ENCODE assay signal across 32 cellular contexts in the genomic region with DNA sequence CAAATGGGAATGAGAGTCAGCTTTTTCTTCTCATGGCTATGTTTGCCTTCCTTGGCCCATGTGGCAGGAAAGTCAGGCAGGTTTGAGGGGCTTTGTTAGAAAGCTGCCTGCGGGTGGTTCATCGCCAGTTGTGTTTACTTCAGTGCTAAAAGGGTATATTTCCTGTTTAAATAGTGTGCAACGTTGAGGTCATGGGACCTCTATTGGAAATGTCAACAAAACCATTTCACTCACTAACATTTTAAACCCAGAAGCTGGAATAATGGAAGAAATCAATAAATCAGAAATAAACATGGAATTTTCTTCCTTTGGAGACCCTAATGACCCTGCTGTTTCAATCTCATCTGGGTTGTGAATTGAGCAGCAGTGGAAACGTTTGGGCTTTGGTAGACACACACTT.
A peak's percentile ranks its signal among the peaks of the same experiment; 100 is the strongest.
DNase-seq lines count a peak whose midpoint lies in the region; TF ChIP-seq lines count a peak whose summit lies in the region.
"Had no signal": no experiment of that assay in that cellular context is flagged by ENCODE, and none has a peak within 500 bp of the region (broad histone marks: within the 10 kb centered on the region; RNA-seq: fewer than 3 reads in every experiment).

No MANE protein-coding gene starts in this region.

- no peaks in the 10 kb centered on the region for H3K27me3 Mint-ChIP-seq in chondrocyte (ENCODE audit: low read depth)
- no peaks in the 10 kb centered on the region for H3K27me3 Mint-ChIP-seq in CD14-positive monocyte (ENCODE audit: low read depth in 3 of 3)
- H3K27me3 Mint-ChIP-seq: activated CD4-positive, alpha-beta T cell treated with anti-CD3 and anti-CD28 coated beads for 36 hours; activated naive CD8-positive, alpha-beta T cell treated with anti-CD3 and anti-CD28 coated beads, Interleukin-2, amount 50 U/mL, for 24 hours; stimulated activated naive B cell treated with anti-CD40 and anti-IgM and Interleukin-4, amounts not matched to agents 10 μg/mL and 1 μg/mL and 100 μg/mL, for 72 hours had no signal

- no peak overlapping the region for H3K23ac ChIP-seq in mesenchymal stem cell (ENCODE audit: low read length in 2 of 2)

- no peak overlapping the region for H2AK5ac ChIP-seq in mesenchymal stem cell (ENCODE audit: low read length, severe bottlenecking)

- no peaks in the 10 kb centered on the region for H3K9me3 ChIP-seq in BLaER1 treated with 17β-estradiol and CSF1 and Interleukin-3, amounts not matched to agents 10 nM and 100 nM (replicated peaks in 1 of 11)
- H3K9me3 ChIP-seq in mesenchymal stem cell (ENCODE audit: control insufficient read depth, low read length), result no peaks in the 10 kb centered on the region
- H3K9me3 ChIP-seq: body of pancreas, esophagus muscularis mucosa, left lung, ovary, right atrium auricular region, SJSA1, suprapubic skin had no signal

- H3K4me3 ChIP-seq in BLaER1 treated with 17β-estradiol and CSF1 and Interleukin-3, amounts not matched to agents 10 nM and 100 nM, result no peak overlapping the region
- no peak overlapping the region for H3K4me3 ChIP-seq in mesenchymal stem cell (ENCODE audit: insufficient read depth in 1 of 2, low read depth in 1 of 2, low read length in 2 of 2)
- H3K4me3 ChIP-seq: body of pancreas, esophagus muscularis mucosa, left lung, ovary, right atrium auricular region, SJSA1, suprapubic skin had no signal

- no peak overlapping the region for H4K8ac ChIP-seq in mesenchymal stem cell (ENCODE audit: low read length)

- peaks cover 0 to 10% (median 0%) of the 10 kb centered on the region in 10 experiments; a peak in 6 of 20 replicates for H3K4me1 ChIP-seq in BLaER1 treated with 17β-estradiol and CSF1 and Interleukin-3, amounts not matched to agents 10 nM and 100 nM
- no peaks in the 10 kb centered on the region for H3K4me1 ChIP-seq in mesenchymal stem cell (ENCODE audit: control insufficient read depth, insufficient read depth, low read depth, low read length)
- H3K4me1 ChIP-seq: body of pancreas, right atrium auricular region, suprapubic skin had no signal

- no peak overlapping the region for H3K9ac ChIP-seq in BLaER1 treated with 17β-estradiol and CSF1 and Interleukin-3, amounts not matched to agents 10 nM and 100 nM
- no peak overlapping the region for H3K9ac ChIP-seq in mesenchymal stem cell (ENCODE audit: low read length)

- H3K79me1 ChIP-seq in mesenchymal stem cell (replicated peaks; ENCODE audit: low read length, poor library complexity, severe bottlenecking), result no peaks in the 10 kb centered on the region

- no peak overlapping the region for H2BK12ac ChIP-seq in mesenchymal stem cell (ENCODE audit: low read length in 2 of 2)

- H4K20me1 ChIP-seq in BLaER1 treated with 17β-estradiol and CSF1 and Interleukin-3, amounts not matched to agents 10 nM and 100 nM, result no peaks in the 10 kb centered on the region

- no peak overlapping the region for H2AFZ ChIP-seq in mesenchymal stem cell (ENCODE audit: low read depth, low read length)

- no peaks in the 10 kb centered on the region for H3K36me3 ChIP-seq in BLaER1 treated with 17β-estradiol and CSF1 and Interleukin-3, amounts not matched to agents 10 nM and 100 nM
- no peaks in the 10 kb centered on the region for H3K36me3 ChIP-seq in mesenchymal stem cell (ENCODE audit: control insufficient read depth in 1 of 2, insufficient read depth in 2 of 2, low read depth in 1 of 2, low read length in 2 of 2)
- H3K36me3 ChIP-seq: esophagus muscularis mucosa, left lung, ovary, right atrium auricular region, SJSA1, suprapubic skin had no signal

- H3K27ac Mint-ChIP-seq in chondrocyte (ENCODE audit: unreplicated experiment) (peak overlapping the region; percentile 24), CD14-positive monocyte (no peak overlapping the region)
- H3K27ac Mint-ChIP-seq: activated CD4-positive, alpha-beta T cell treated with anti-CD3 and anti-CD28 coated beads for 36 hours; activated naive CD8-positive, alpha-beta T cell treated with anti-CD3 and anti-CD28 coated beads, Interleukin-2, amount 50 U/mL, for 24 hours; immature natural killer cell; naive thymus-derived CD4-positive, alpha-beta T cell; stimulated activated naive B cell treated with anti-CD40 and anti-IgM and Interleukin-4, amounts not matched to agents 10 μg/mL and 1 μg/mL and 100 μg/mL, for 72 hours; T-cell had no signal

- H2BK120ac ChIP-seq in mesenchymal stem cell (ENCODE audit: low read depth, low read length), result no peak overlapping the region

- no peak overlapping the region for H3K18ac ChIP-seq in mesenchymal stem cell (ENCODE audit: low read depth in 1 of 2, low read length in 2 of 2)

- H3K4me3 Mint-ChIP-seq in chondrocyte (ENCODE audit: unreplicated experiment), result no peak overlapping the region
- no peak overlapping the region for H3K4me3 Mint-ChIP-seq in CD14-positive monocyte
- H3K4me3 Mint-ChIP-seq: activated CD4-positive, alpha-beta T cell treated with anti-CD3 and anti-CD28 coated beads for 36 hours; activated naive CD8-positive, alpha-beta T cell treated with anti-CD3 and anti-CD28 coated beads, Interleukin-2, amount 50 U/mL, for 24 hours; immature natural killer cell; mesothelial cell of epicardium; naive thymus-derived CD4-positive, alpha-beta T cell; stimulated activated naive B cell treated with anti-CD40 and anti-IgM and Interleukin-4, amounts not matched to agents 10 μg/mL and 1 μg/mL and 100 μg/mL, for 72 hours; T-cell had no signal

- H3K4me1 Mint-ChIP-seq in chondrocyte (ENCODE audit: low read depth) (peaks cover 13% of the 10 kb centered on the region), CD14-positive monocyte (no peaks in the 10 kb centered on the region)
- H3K4me1 Mint-ChIP-seq: activated CD4-positive, alpha-beta T cell treated with anti-CD3 and anti-CD28 coated beads for 36 hours; activated naive CD8-positive, alpha-beta T cell treated with anti-CD3 and anti-CD28 coated beads, Interleukin-2, amount 50 U/mL, for 24 hours; immature natural killer cell; naive thymus-derived CD4-positive, alpha-beta T cell; stimulated activated naive B cell treated with anti-CD40 and anti-IgM and Interleukin-4, amounts not matched to agents 10 μg/mL and 1 μg/mL and 100 μg/mL, for 72 hours; T-cell had no signal

- H3K9me3 Mint-ChIP-seq in chondrocyte (ENCODE audit: low read depth) (no peaks in the 10 kb centered on the region), CD14-positive monocyte (peaks cover 0 to 7% (median 2%) of the 10 kb centered on the region in 7 donors)
- H3K9me3 Mint-ChIP-seq: activated naive CD8-positive, alpha-beta T cell treated with anti-CD3 and anti-CD28 coated beads, Interleukin-2, amount 50 U/mL, for 24 hours had no signal

- no peaks in the 10 kb centered on the region for H3K27me3 ChIP-seq in BLaER1 treated with 17β-estradiol and CSF1 and Interleukin-3, amounts not matched to agents 10 nM and 100 nM
- H3K27me3 ChIP-seq in mesenchymal stem cell (ENCODE audit: control insufficient read depth in 1 of 2, insufficient read depth in 1 of 2, low read length in 2 of 2), result no peaks in the 10 kb centered on the region
- H3K27me3 ChIP-seq: body of pancreas, esophagus muscularis mucosa, left lung, ovary, right atrium auricular region, SJSA1, suprapubic skin had no signal

- H3K14ac ChIP-seq in mesenchymal stem cell (ENCODE audit: low read length in 2 of 2), result no peak overlapping the region

- no peak overlapping the region for H3K27ac ChIP-seq in BLaER1 treated with 17β-estradiol and CSF1 and Interleukin-3, amounts not matched to agents 10 nM and 100 nM
- H3K27ac ChIP-seq in mesenchymal stem cell (ENCODE audit: low read length, poor library complexity, severe bottlenecking), result no peak overlapping the region
- H3K27ac ChIP-seq: body of pancreas, C4-2B, esophagus muscularis mucosa, ovary, right atrium auricular region, SJSA1, suprapubic skin had no signal

- DNase-seq in NCI-H1092 (lab: John Stamatoyannopoulos, UW) (peak; percentile 9), chondrocyte (ENCODE audit: low spot score) (no peak), mesenchymal stem cell (peak; percentile 58), CD14-positive monocyte (ENCODE audit: low spot score) (no peak), AG20443 (ENCODE audit: low spot score) (no peak)
- no peak for DNase-seq in effector CD4-positive, alpha-beta T cell
- DNase-seq in activated CD4-positive, CD25-positive, alpha-beta regulatory T cell treated with anti-CD3 and anti-CD28 coated beads, Interleukin-2, amount 50 U/mL, for 72 hours, result no peak
- DNase-seq: activated CD4-positive, alpha-beta T cell treated with anti-CD3 and anti-CD28 coated beads for 36 hours; activated CD8-positive, alpha-beta memory T cell treated with anti-CD3 and anti-CD28 coated beads for 24 hours; activated gamma-delta T cell; activated naive CD8-positive, alpha-beta T cell treated with anti-CD3 and anti-CD28 coated beads, Interleukin-2, amount 50 U/mL, for 24 hours; activated T-cell treated with anti-CD3 and anti-CD28 coated beads, Interleukin-2, amount 50 U/mL, for 1 hour; body of pancreas; effector memory CD4-positive, alpha-beta T cell; foreskin melanocyte; H7; immature natural killer cell; left lung; naive thymus-derived CD4-positive, alpha-beta T cell; NCI-H1930; NCI-H510A; ovary; stimulated activated CD4-positive, alpha-beta T cell treated with anti-CD3 and anti-CD28 coated beads, Interleukin-4, amount 100 ng/mL, for 24 hours; stimulated activated naive B cell treated with anti-CD40 and anti-IgM and Interleukin-4, amounts not matched to agents 10 μg/mL and 1 μg/mL and 100 μg/mL, for 72 hours; T-cell had no signal

- 0% methylated on average over 1 of the region's 4 CpGs for WGBS in mesenchymal stem cell

- intact Hi-C loops in CD14-positive monocyte (cut with micrococcal nuclease), result no loop called here

- H3K4me2 ChIP-seq in BLaER1 treated with 17β-estradiol and CSF1 and Interleukin-3, amounts not matched to agents 10 nM and 100 nM, result peak overlapping the region in 6 of 11 experiments; percentile 1 to 48 (median 14); a peak in 8 of 22 replicates
- H3K4me2 ChIP-seq in mesenchymal stem cell (ENCODE audit: low read length, poor library complexity, severe bottlenecking), result no peak overlapping the region

- no peak overlapping the region for H2BK15ac ChIP-seq in mesenchymal stem cell (ENCODE audit: low read depth, poor library complexity, severe bottlenecking)

- H3K4ac ChIP-seq in mesenchymal stem cell (ENCODE audit: low read depth in 1 of 2, low read length in 2 of 2), result peak overlapping the region in 1 of 2 experiments; percentile 28

- no peak overlapping the region for H4K91ac ChIP-seq in mesenchymal stem cell (ENCODE audit: low read length)

- no peak overlapping the region for H2BK5ac ChIP-seq in mesenchymal stem cell (ENCODE audit: low read depth, low read length, poor library complexity, severe bottlenecking)

- no peak for TF ChIP-seq CTCF in chondrocyte (IDR thresholded peaks at IDR 0.05)
- TF ChIP-seq CTCF in CD14-positive monocyte (IDR thresholded peaks at IDR 0.05), result no peak

- H3K36me3 Mint-ChIP-seq in chondrocyte (ENCODE audit: low read depth) (peaks cover 1% of the 10 kb centered on the region), CD14-positive monocyte (no peaks in the 10 kb centered on the region)
- H3K36me3 Mint-ChIP-seq: immature natural killer cell; naive thymus-derived CD4-positive, alpha-beta T cell; stimulated activated naive B cell treated with anti-CD40 and anti-IgM and Interleukin-4, amounts not matched to agents 10 μg/mL and 1 μg/mL and 100 μg/mL, for 72 hours; T-cell had no signal

Comparison
In these comparisons a context has a peak if more than half of its experiments do, and no peak if none do; other contexts are left out.
1. DNase-seq: peak in NCI-H1092 (single experiment) and mesenchymal stem cell (single experiment); none in chondrocyte (single experiment), CD14-positive monocyte (single experiment), AG20443 (single experiment), effector CD4-positive, alpha-beta T cell (single experiment) and activated CD4-positive, CD25-positive, alpha-beta regulatory T cell treated with anti-CD3 and anti-CD28 coated beads, Interleukin-2, amount 50 U/mL, for 72 hours (single experiment).